Comparison of ENCODE assay signal across 24 cellular contexts in genomic region chr17:79911430-79912399, GRCh38.
DNase-seq lines count a peak whose midpoint lies in the region; ATAC-seq, FAIRE-seq and TF ChIP-seq lines count a peak whose summit lies in the region.
"Had no signal": no experiment of that assay in that cellular context is flagged by ENCODE, and none has a peak within 500 bp of the region (broad histone marks: within the 10 kb centered on the region; RNA-seq: fewer than 3 reads in every experiment).

No MANE protein-coding gene starts in this region.

- no peaks in the 10 kb centered on the region for H3K79me1 ChIP-seq in mesenchymal stem cell (replicated peaks; ENCODE audit: low read length, poor library complexity, severe bottlenecking)

- H3K9me3 Mint-ChIP-seq in WTC11, result no peaks in the 10 kb centered on the region
- H3K9me3 Mint-ChIP-seq in progenitor cell of endocrine pancreas (ENCODE audit: low read depth), result no peaks in the 10 kb centered on the region
- H3K9me3 Mint-ChIP-seq in activated CD4-positive, alpha-beta T cell treated with anti-CD3 and anti-CD28 coated beads, Interleukin-2, amount 10 ng/mL, durations not matched to agents 7 days and 5 days, result no peaks in the 10 kb centered on the region

- H3K36me3 Mint-ChIP-seq in WTC11, result no peaks in the 10 kb centered on the region
- no peaks in the 10 kb centered on the region for H3K36me3 Mint-ChIP-seq in progenitor cell of endocrine pancreas (ENCODE audit: insufficient read depth)
- H3K36me3 Mint-ChIP-seq in activated CD4-positive, alpha-beta T cell treated with anti-CD3 and anti-CD28 coated beads, Interleukin-2, amount 10 ng/mL, durations not matched to agents 7 days and 5 days (ENCODE audit: low read depth), result no peaks in the 10 kb centered on the region

- no peak overlapping the region for H3K18ac ChIP-seq in mesenchymal stem cell (ENCODE audit: low read depth in 1 of 2, low read length in 2 of 2)

- H3K79me2 ChIP-seq in HepG2 (ENCODE audit: insufficient read depth, low read length), result no peaks in the 10 kb centered on the region

- DNase-seq in 8988T (peak; percentile 2), WTC11 (ENCODE audit: low spot score) (no peak), HepG2 (ENCODE audit: low spot score) (no peak), progenitor cell of endocrine pancreas (ENCODE audit: low spot score, unreplicated experiment) (no peak), anterior cingulate cortex (lab: John Stamatoyannopoulos, UW) (no peak), mesenchymal stem cell (no peak), right atrium auricular region (ENCODE audit: low spot score) (no peak)
- DNase-seq in activated CD4-positive, alpha-beta T cell treated with anti-CD3 and anti-CD28 coated beads, Interleukin-2, amount 10 ng/mL, durations not matched to agents 7 days and 5 days, result no peak
- DNase-seq: DMS153; DND-41; IMR-90; KG1; MG63; NCI-H2029; NCI-H446 treated with DMSO at 0.1 percent for 48 hours; NCI-H526; NCI-H82; NK-92 treated with Interleukin-12 subunit alpha and Interleukin-12 subunit beta, amount 100 ng/mL, for 24 hours; PC-9; SJCRH30 had no signal

- H3K27ac ChIP-seq in HepG2 (ENCODE audit: extremely low read length, insufficient read depth, low read length) (no peak overlapping the region), mesenchymal stem cell (ENCODE audit: low read length, poor library complexity, severe bottlenecking) (no peak overlapping the region), right atrium auricular region (no peak overlapping the region)
- H3K27ac ChIP-seq: PC-9, SJCRH30 had no signal

- CTCF ChIA-PET in WTC11 (lab: Charles Lee), result interaction anchor here (1.5 kb wide), 1 partner anchor 12 kb away, joined by 3 read pairs; no protein-coding TSS in a partner anchor
- CTCF ChIA-PET in HepG2 (lab: Yijun Ruan, JAX; ENCODE audit: low intra/inter-chr PET ratio, low total read pairs), result no interaction called here
- CTCF ChIA-PET in activated CD4-positive, alpha-beta T cell treated with anti-CD3 and anti-CD28 coated beads, Interleukin-2, amount 10 ng/mL, durations not matched to agents 7 days and 5 days (lab: Charles Lee), result no interaction called here

- TF ChIP-seq RAD21 in HepG2 (CRISPR knock-in tag; IDR thresholded peaks at IDR 0.05), result no peak

- H3K27me3 Mint-ChIP-seq in WTC11 (ENCODE audit: low read depth), result no peaks in the 10 kb centered on the region
- H3K27me3 Mint-ChIP-seq in progenitor cell of endocrine pancreas, result peaks cover 27% of the 10 kb centered on the region
- H3K27me3 Mint-ChIP-seq in activated CD4-positive, alpha-beta T cell treated with anti-CD3 and anti-CD28 coated beads, Interleukin-2, amount 10 ng/mL, durations not matched to agents 7 days and 5 days, result peaks cover 2% of the 10 kb centered on the region

- H2AK5ac ChIP-seq in mesenchymal stem cell (ENCODE audit: low read length, severe bottlenecking), result no peak overlapping the region

- no peak for ATAC-seq in WTC11
- ATAC-seq in HepG2, result peak; percentile 33
- ATAC-seq: Right ventricle myocardium inferior had no signal

- no TSS peak for BruUV-seq in HepG2 (replicated peaks; lab: Mats Ljungman, UMichigan)

- H3K36me3 ChIP-seq in HepG2 (replicated peaks in 1 of 2; ENCODE audit: control insufficient read depth in 1 of 2, insufficient read depth in 2 of 2, low read length in 2 of 2) (no peaks in the 10 kb centered on the region), mesenchymal stem cell (ENCODE audit: control insufficient read depth in 1 of 2, insufficient read depth in 2 of 2, low read depth in 1 of 2, low read length in 2 of 2) (no peaks in the 10 kb centered on the region), right atrium auricular region (no peaks in the 10 kb centered on the region)
- H3K36me3 ChIP-seq: MG63, SJCRH30 had no signal

- in situ Hi-C loops in HepG2 (cut with HindIII; ENCODE audit: extremely low pct_ligation_motif_present, low pct_unique_long_range_greater_than_20kb), result no loop called here

- no peak overlapping the region for H3K4me3 ChIP-seq in HepG2 (replicated peaks in 1 of 3; ENCODE audit: insufficient read depth in 1 of 3, low read depth in 2 of 3, low read length in 3 of 3)
- no peak overlapping the region for H3K4me3 ChIP-seq in mesenchymal stem cell (ENCODE audit: insufficient read depth in 1 of 2, low read depth in 1 of 2, low read length in 2 of 2)
- H3K4me3 ChIP-seq in right atrium auricular region, result no peak overlapping the region
- H3K4me3 ChIP-seq: MG63, PC-9, SJCRH30 had no signal

- H3K9ac ChIP-seq in HepG2 (ENCODE audit: insufficient read depth, low read depth, low read length) (no peak overlapping the region), mesenchymal stem cell (ENCODE audit: low read length) (no peak overlapping the region)

- no peak overlapping the region for H2BK12ac ChIP-seq in mesenchymal stem cell (ENCODE audit: low read length in 2 of 2)

- intact Hi-C loops in HepG2 (cut with micrococcal nuclease; ENCODE audit: unreplicated experiment), result loop anchor here (10.0 kb wide), 1 partner anchor 77 kb away; the partner anchor contains the start of gene CBX4

- H3K27me3 ChIP-seq in HepG2 (ENCODE audit: control insufficient read depth in 1 of 2, insufficient read depth in 2 of 2, low read length in 2 of 2), result peaks cover 5 to 70% of the 10 kb centered on the region in 2 experiments; a peak in 4 of 5 replicates
- peaks cover 33 to 81% of the 10 kb centered on the region in 2 experiments for H3K27me3 ChIP-seq in mesenchymal stem cell (ENCODE audit: control insufficient read depth in 1 of 2, insufficient read depth in 1 of 2, low read length in 2 of 2)
- H3K27me3 ChIP-seq in right atrium auricular region, result no peaks in the 10 kb centered on the region
- H3K27me3 ChIP-seq: MG63 had no signal

- no peaks in the 10 kb centered on the region for H3K9me3 ChIP-seq in HepG2 (ENCODE audit: low read length)
- H3K9me3 ChIP-seq in mesenchymal stem cell (ENCODE audit: control insufficient read depth, low read length), result no peaks in the 10 kb centered on the region
- no peaks in the 10 kb centered on the region for H3K9me3 ChIP-seq in right atrium auricular region
- H3K9me3 ChIP-seq: MG63, SJCRH30 had no signal

- POLR2A ChIA-PET in WTC11 (lab: Charles Lee) (no interaction called here), HepG2 (lab: Yijun Ruan, JAX) (interaction anchor here (0.9 kb wide), 1 partner anchor 15 kb away, joined by 3 read pairs; no protein-coding TSS in a partner anchor)
- POLR2A ChIA-PET in activated CD4-positive, alpha-beta T cell treated with anti-CD3 and anti-CD28 coated beads, Interleukin-2, amount 10 ng/mL, durations not matched to agents 7 days and 5 days (lab: Charles Lee), result no interaction called here

- H4K8ac ChIP-seq in mesenchymal stem cell (ENCODE audit: low read length), result no peak overlapping the region

- no peak for TF ChIP-seq EP300 in HepG2 (IDR thresholded peaks at IDR 0.05; ENCODE audit: low read depth in 2 of 2, low read length in 2 of 2)
- no peak for TF ChIP-seq EP300 in HepG2 (CRISPR knock-in tag; IDR thresholded peaks at IDR 0.05; ENCODE audit: borderline replicate concordance)

- 33% methylated on average over 20 of the region's 20 CpGs for WGBS in HepG2 (ENCODE audit: low lambda C conversion rate)
- 84% methylated on average over 20 of the region's 20 CpGs for WGBS in mesenchymal stem cell

- H4K91ac ChIP-seq in mesenchymal stem cell (ENCODE audit: low read length), result no peak overlapping the region

- H3K14ac ChIP-seq in mesenchymal stem cell (ENCODE audit: low read length in 2 of 2), result no peak overlapping the region

- H3K4me1 Mint-ChIP-seq in WTC11 (peaks cover 14% of the 10 kb centered on the region), progenitor cell of endocrine pancreas (ENCODE audit: low read depth) (peaks cover 13% of the 10 kb centered on the region)
- no peaks in the 10 kb centered on the region for H3K4me1 Mint-ChIP-seq in activated CD4-positive, alpha-beta T cell treated with anti-CD3 and anti-CD28 coated beads, Interleukin-2, amount 10 ng/mL, durations not matched to agents 7 days and 5 days

- H2BK5ac ChIP-seq in mesenchymal stem cell (ENCODE audit: low read depth, low read length, poor library complexity, severe bottlenecking), result no peak overlapping the region

- H4K20me1 ChIP-seq in HepG2 (ENCODE audit: insufficient read depth, low read length), result no peaks in the 10 kb centered on the region

- H3K4me1 ChIP-seq in HepG2 (ENCODE audit: insufficient read depth, low read length) (peaks cover 50% of the 10 kb centered on the region), mesenchymal stem cell (ENCODE audit: control insufficient read depth, insufficient read depth, low read depth, low read length) (peaks cover 4% of the 10 kb centered on the region), right atrium auricular region (peaks cover 0 to 5% of the 10 kb centered on the region in 2 donors)
- H3K4me1 ChIP-seq: SJCRH30 had no signal

- FAIRE-seq in HepG2 (lab: Jason Lieb, UNC), result no peak
- FAIRE-seq: GM12892, H54, HTR-8/SVneo had no signal

- peak overlapping the region; percentile 80; the same call in 1 of the 2 replicates for H3K27ac Mint-ChIP-seq in WTC11
- H3K27ac Mint-ChIP-seq in progenitor cell of endocrine pancreas, result peak overlapping the region; percentile 59
- H3K27ac Mint-ChIP-seq in activated CD4-positive, alpha-beta T cell treated with anti-CD3 and anti-CD28 coated beads, Interleukin-2, amount 10 ng/mL, durations not matched to agents 7 days and 5 days, result no peak overlapping the region

- H3K4ac ChIP-seq in mesenchymal stem cell (ENCODE audit: low read depth in 1 of 2, low read length in 2 of 2), result no peak overlapping the region

- H2AFZ ChIP-seq in HepG2 (ENCODE audit: low read length) (no peak overlapping the region), mesenchymal stem cell (ENCODE audit: low read depth, low read length) (no peak overlapping the region)
- H2AFZ ChIP-seq: PC-9 had no signal

- no peak overlapping the region for H2BK120ac ChIP-seq in mesenchymal stem cell (ENCODE audit: low read depth, low read length)

- H3K4me2 ChIP-seq in HepG2 (ENCODE audit: low read depth, low read length) (peak overlapping the region; percentile 8; the same call in 1 of the 2 replicates), mesenchymal stem cell (ENCODE audit: low read length, poor library complexity, severe bottlenecking) (no peak overlapping the region)
- H3K4me2 ChIP-seq: PC-9 had no signal

- no peak for TF ChIP-seq POLR2A in HepG2 (IDR thresholded peaks at IDR 0.05; ENCODE audit: insufficient read depth in 1 of 2, low read depth in 2 of 2, low read length in 2 of 2)

- H3K23ac ChIP-seq in mesenchymal stem cell (ENCODE audit: low read length in 2 of 2), result no peak overlapping the region

- no peak for TF ChIP-seq CTCF in WTC11 (IDR thresholded peaks at IDR 0.05)
- no peak for TF ChIP-seq CTCF in HepG2 (CRISPR knock-in tag; IDR thresholded peaks at IDR 0.05)
- no peak for TF ChIP-seq CTCF in progenitor cell of endocrine pancreas (IDR thresholded peaks at IDR 0.05; ENCODE audit: unreplicated experiment)
- no peak for TF ChIP-seq CTCF in right atrium auricular region (IDR thresholded peaks at IDR 0.05)

- no peak overlapping the region for H2BK15ac ChIP-seq in mesenchymal stem cell (ENCODE audit: low read depth, poor library complexity, severe bottlenecking)

- H3K4me3 Mint-ChIP-seq in WTC11 (no peak overlapping the region), progenitor cell of endocrine pancreas (ENCODE audit: low read depth) (no peak overlapping the region)
- H3K4me3 Mint-ChIP-seq in activated CD4-positive, alpha-beta T cell treated with anti-CD3 and anti-CD28 coated beads, Interleukin-2, amount 10 ng/mL, durations not matched to agents 7 days and 5 days, result no peak overlapping the region

TF ChIP-seq in WTC11, 78 proteins besides CTCF, POLR2A, EP300 and RAD21 (continues in another document):
- no peak for TF ChIP-seq TP53 (CRISPR knock-in tag; IDR thresholded peaks at IDR 0.05)
